1 cellular context compared by ENCODE assay signal in the genomic region with DNA sequence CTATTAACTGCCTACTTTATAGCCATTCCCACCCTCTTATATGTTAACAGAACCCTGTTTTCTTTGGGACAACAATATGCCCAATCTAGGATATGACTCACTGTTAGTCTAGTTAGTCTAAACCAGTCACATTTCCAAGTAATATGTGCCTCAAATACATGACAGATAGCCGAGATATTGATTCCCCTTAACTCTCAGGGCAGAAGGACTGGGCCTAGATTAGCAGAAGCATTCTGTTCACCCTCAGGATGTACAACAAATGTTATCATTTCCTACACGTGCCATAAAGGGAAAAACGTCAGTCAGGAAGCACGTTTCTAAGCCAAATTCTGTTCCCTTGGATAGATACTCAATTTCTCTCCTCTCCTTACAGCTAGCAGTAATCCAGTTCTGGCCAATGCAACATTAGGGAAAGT.
A peak's percentile ranks its signal among the peaks of the same experiment; 100 is the strongest.
TF ChIP-seq lines count a peak whose summit lies in the region.

No MANE protein-coding gene starts in this region.

TF ChIP-seq in K562, 482 proteins besides CTCF, POLR2A, EP300 and RAD21 (continued from another document and continues in another):
- TF ChIP-seq, protein P1, sequence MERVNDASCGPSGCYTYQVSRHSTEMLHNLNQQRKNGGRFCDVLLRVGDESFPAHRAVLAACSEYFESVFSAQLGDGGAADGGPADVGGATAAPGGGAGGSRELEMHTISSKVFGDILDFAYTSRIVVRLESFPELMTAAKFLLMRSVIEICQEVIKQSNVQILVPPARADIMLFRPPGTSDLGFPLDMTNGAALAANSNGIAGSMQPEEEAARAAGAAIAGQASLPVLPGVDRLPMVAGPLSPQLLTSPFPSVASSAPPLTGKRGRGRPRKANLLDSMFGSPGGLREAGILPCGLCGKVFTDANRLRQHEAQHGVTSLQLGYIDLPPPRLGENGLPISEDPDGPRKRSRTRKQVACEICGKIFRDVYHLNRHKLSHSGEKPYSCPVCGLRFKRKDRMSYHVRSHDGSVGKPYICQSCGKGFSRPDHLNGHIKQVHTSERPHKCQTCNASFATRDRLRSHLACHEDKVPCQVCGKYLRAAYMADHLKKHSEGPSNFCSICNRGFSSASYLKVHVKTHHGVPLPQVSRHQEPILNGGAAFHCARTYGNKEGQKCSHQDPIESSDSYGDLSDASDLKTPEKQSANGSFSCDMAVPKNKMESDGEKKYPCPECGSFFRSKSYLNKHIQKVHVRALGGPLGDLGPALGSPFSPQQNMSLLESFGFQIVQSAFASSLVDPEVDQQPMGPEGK (CRISPR knock-in tag; IDR thresholded peaks at IDR 0.05; ENCODE audit: borderline replicate concordance): no peak
- TF ChIP-seq, protein P2, sequence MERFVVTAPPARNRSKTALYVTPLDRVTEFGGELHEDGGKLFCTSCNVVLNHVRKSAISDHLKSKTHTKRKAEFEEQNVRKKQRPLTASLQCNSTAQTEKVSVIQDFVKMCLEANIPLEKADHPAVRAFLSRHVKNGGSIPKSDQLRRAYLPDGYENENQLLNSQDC (CRISPR knock-in tag; IDR thresholded peaks at IDR 0.05): no peak
- no peak for TF ChIP-seq ZNF311 (CRISPR knock-in tag; IDR thresholded peaks at IDR 0.05)
- TF ChIP-seq FIP1L1 (IDR thresholded peaks at IDR 0.05; ENCODE audit: low read depth, low read length, poor library complexity, severe bottlenecking): no peak
- TF ChIP-seq ERF (CRISPR knock-in tag; IDR thresholded peaks at IDR 0.05): no peak
- TF ChIP-seq LEF1 (IDR thresholded peaks at IDR 0.05): peak; percentile 55; the same call in 1 of the 2 replicates
- TF ChIP-seq, protein P3, sequence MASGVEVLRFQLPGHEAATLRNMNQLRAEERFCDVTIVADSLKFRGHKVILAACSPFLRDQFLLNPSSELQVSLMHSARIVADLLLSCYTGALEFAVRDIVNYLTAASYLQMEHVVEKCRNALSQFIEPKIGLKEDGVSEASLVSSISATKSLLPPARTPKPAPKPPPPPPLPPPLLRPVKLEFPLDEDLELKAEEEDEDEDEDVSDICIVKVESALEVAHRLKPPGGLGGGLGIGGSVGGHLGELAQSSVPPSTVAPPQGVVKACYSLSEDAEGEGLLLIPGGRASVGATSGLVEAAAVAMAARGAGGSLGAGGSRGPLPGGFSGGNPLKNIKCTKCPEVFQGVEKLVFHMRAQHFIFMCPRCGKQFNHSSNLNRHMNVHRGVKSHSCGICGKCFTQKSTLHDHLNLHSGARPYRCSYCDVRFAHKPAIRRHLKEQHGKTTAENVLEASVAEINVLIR (CRISPR knock-in tag; IDR thresholded peaks at IDR 0.05): 0 out of 2 replicates have a peak, but pooled peaks have one; percentile 5
- no peak for TF ChIP-seq C11orf30 (IDR thresholded peaks at IDR 0.05; ENCODE audit: low read depth)
- TF ChIP-seq CCNT2 (IDR thresholded peaks at IDR 0.05; ENCODE audit: borderline replicate concordance, extremely low read depth, insufficient read length, low read depth, low read length): no peak
- TF ChIP-seq, protein P4, sequence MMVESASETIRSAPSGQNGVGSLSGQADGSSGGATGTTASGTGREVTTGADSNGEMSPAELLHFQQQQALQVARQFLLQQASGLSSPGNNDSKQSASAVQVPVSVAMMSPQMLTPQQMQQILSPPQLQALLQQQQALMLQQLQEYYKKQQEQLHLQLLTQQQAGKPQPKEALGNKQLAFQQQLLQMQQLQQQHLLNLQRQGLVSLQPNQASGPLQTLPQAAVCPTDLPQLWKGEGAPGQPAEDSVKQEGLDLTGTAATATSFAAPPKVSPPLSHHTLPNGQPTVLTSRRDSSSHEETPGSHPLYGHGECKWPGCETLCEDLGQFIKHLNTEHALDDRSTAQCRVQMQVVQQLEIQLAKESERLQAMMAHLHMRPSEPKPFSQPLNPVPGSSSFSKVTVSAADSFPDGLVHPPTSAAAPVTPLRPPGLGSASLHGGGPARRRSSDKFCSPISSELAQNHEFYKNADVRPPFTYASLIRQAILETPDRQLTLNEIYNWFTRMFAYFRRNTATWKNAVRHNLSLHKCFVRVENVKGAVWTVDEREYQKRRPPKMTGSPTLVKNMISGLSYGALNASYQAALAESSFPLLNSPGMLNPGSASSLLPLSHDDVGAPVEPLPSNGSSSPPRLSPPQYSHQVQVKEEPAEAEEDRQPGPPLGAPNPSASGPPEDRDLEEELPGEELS (CRISPR knock-in tag; IDR thresholded peaks at IDR 0.05; ENCODE audit: borderline replicate concordance): no peak
- TF ChIP-seq, protein P5, sequence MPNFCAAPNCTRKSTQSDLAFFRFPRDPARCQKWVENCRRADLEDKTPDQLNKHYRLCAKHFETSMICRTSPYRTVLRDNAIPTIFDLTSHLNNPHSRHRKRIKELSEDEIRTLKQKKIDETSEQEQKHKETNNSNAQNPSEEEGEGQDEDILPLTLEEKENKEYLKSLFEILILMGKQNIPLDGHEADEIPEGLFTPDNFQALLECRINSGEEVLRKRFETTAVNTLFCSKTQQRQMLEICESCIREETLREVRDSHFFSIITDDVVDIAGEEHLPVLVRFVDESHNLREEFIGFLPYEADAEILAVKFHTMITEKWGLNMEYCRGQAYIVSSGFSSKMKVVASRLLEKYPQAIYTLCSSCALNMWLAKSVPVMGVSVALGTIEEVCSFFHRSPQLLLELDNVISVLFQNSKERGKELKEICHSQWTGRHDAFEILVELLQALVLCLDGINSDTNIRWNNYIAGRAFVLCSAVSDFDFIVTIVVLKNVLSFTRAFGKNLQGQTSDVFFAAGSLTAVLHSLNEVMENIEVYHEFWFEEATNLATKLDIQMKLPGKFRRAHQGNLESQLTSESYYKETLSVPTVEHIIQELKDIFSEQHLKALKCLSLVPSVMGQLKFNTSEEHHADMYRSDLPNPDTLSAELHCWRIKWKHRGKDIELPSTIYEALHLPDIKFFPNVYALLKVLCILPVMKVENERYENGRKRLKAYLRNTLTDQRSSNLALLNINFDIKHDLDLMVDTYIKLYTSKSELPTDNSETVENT (CRISPR knock-in tag; IDR thresholded peaks at IDR 0.05): no peak
- no peak for TF ChIP-seq ZKSCAN8 (CRISPR knock-in tag; IDR thresholded peaks at IDR 0.05)
- no peak for TF ChIP-seq ZC3H4 (CRISPR knock-in tag; IDR thresholded peaks at IDR 0.05; ENCODE audit: borderline replicate concordance)
- TF ChIP-seq POLR2H (tag; IDR thresholded peaks at IDR 0.05; ENCODE audit: low read depth): no peak
- TF ChIP-seq SMARCC2 (IDR thresholded peaks at IDR 0.05; ENCODE audit: low read depth): peak; percentile 49; the same call in 1 of the 2 replicates
- TF ChIP-seq XRCC3 (IDR thresholded peaks at IDR 0.05): no peak
- no peak for TF ChIP-seq ESRRB (CRISPR knock-in tag; IDR thresholded peaks at IDR 0.05; ENCODE audit: borderline replicate concordance)
- TF ChIP-seq HMG20A (CRISPR knock-in tag; conservative IDR thresholded peaks at IDR 0.05): no peak
- no peak for TF ChIP-seq RBM39 (optimal IDR thresholded peaks at IDR 0.05; ENCODE audit: low read depth, low read length)
- no peak for TF ChIP-seq FOS (IDR thresholded peaks at IDR 0.05; ENCODE audit: extremely low read depth, insufficient read length)
- TF ChIP-seq ETS2 (tag; IDR thresholded peaks at IDR 0.05; ENCODE audit: borderline replicate concordance, poor library complexity, severe bottlenecking): no peak
- TF ChIP-seq ZNF780A (CRISPR knock-in tag; IDR thresholded peaks at IDR 0.05): no peak
- no peak for TF ChIP-seq ZNF589 (CRISPR knock-in tag; IDR thresholded peaks at IDR 0.05; ENCODE audit: low read depth)
- peak; percentile 93 for TF ChIP-seq TCF3 (CRISPR knock-in tag; IDR thresholded peaks at IDR 0.05)
- peak; percentile 80 for TF ChIP-seq DPF2 (IDR thresholded peaks at IDR 0.05)
- no peak for TF ChIP-seq GABPB2 (CRISPR knock-in tag; conservative IDR thresholded peaks at IDR 0.05)
- TF ChIP-seq ZNF184 (CRISPR knock-in tag; IDR thresholded peaks at IDR 0.05): no peak
- TF ChIP-seq PCBP2 (IDR thresholded peaks at IDR 0.05; ENCODE audit: low read depth, low read length, poor library complexity, severe bottlenecking): no peak
- TF ChIP-seq ZNF133 (CRISPR knock-in tag; IDR thresholded peaks at IDR 0.05): no peak
- no peak for TF ChIP-seq CSDE1 (IDR thresholded peaks at IDR 0.05)
- TF ChIP-seq, protein P6, sequence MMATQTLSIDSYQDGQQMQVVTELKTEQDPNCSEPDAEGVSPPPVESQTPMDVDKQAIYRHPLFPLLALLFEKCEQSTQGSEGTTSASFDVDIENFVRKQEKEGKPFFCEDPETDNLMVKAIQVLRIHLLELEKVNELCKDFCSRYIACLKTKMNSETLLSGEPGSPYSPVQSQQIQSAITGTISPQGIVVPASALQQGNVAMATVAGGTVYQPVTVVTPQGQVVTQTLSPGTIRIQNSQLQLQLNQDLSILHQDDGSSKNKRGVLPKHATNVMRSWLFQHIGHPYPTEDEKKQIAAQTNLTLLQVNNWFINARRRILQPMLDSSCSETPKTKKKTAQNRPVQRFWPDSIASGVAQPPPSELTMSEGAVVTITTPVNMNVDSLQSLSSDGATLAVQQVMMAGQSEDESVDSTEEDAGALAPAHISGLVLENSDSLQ (IDR thresholded peaks at IDR 0.05): peak; percentile 24; the same call in 1 of the 2 replicates
- TF ChIP-seq MTA3 (IDR thresholded peaks at IDR 0.05; ENCODE audit: borderline replicate concordance): no peak
- no peak for TF ChIP-seq STAT5B (CRISPR knock-in tag; IDR thresholded peaks at IDR 0.05)
- peak; percentile 68 for TF ChIP-seq PML (IDR thresholded peaks at IDR 0.05; ENCODE audit: low read length)
- TF ChIP-seq SMC3 (conservative IDR thresholded peaks at IDR 0.05; ENCODE audit: insufficient read depth, low read depth, low read length): no peak
- peak; percentile 61; the same call in 1 of the 2 replicates for TF ChIP-seq CREB1 (IDR thresholded peaks at IDR 0.05)
- TF ChIP-seq CREB1 (CRISPR knock-in tag; IDR thresholded peaks at IDR 0.05): no peak
- TF ChIP-seq SMARCE1 (IDR thresholded peaks at IDR 0.05): peak; percentile 71; the same call in 1 of the 2 replicates
- no peak for TF ChIP-seq POLR3G (IDR thresholded peaks at IDR 0.05; ENCODE audit: extremely low read depth, insufficient read length, insufficient replicate concordance)
- peak; percentile 75; the same call in 1 of the 2 replicates for TF ChIP-seq GATA2 (CRISPR knock-in tag; IDR thresholded peaks at IDR 0.05)
- TF ChIP-seq, protein P7, sequence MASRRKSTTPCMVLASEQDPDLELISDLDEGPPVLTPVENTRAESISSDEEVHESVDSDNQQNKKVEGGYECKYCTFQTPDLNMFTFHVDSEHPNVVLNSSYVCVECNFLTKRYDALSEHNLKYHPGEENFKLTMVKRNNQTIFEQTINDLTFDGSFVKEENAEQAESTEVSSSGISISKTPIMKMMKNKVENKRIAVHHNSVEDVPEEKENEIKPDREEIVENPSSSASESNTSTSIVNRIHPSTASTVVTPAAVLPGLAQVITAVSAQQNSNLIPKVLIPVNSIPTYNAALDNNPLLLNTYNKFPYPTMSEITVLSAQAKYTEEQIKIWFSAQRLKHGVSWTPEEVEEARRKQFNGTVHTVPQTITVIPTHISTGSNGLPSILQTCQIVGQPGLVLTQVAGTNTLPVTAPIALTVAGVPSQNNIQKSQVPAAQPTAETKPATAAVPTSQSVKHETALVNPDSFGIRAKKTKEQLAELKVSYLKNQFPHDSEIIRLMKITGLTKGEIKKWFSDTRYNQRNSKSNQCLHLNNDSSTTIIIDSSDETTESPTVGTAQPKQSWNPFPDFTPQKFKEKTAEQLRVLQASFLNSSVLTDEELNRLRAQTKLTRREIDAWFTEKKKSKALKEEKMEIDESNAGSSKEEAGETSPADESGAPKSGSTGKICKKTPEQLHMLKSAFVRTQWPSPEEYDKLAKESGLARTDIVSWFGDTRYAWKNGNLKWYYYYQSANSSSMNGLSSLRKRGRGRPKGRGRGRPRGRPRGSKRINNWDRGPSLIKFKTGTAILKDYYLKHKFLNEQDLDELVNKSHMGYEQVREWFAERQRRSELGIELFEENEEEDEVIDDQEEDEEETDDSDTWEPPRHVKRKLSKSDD (conservative IDR thresholded peaks at IDR 0.05; ENCODE audit: low read length): no peak
- TF ChIP-seq KLF1 (tag; IDR thresholded peaks at IDR 0.05): no peak
- TF ChIP-seq MAFK (IDR thresholded peaks at IDR 0.05; ENCODE audit: low read length): no peak
- TF ChIP-seq HDAC8 (tag; IDR thresholded peaks at IDR 0.05): no peak
- no peak for TF ChIP-seq ZNF124 (CRISPR knock-in tag; IDR thresholded peaks at IDR 0.05)
- TF ChIP-seq HDAC6 (IDR thresholded peaks at IDR 0.05; ENCODE audit: low read depth, low read length): no peak
- TF ChIP-seq, protein P8, sequence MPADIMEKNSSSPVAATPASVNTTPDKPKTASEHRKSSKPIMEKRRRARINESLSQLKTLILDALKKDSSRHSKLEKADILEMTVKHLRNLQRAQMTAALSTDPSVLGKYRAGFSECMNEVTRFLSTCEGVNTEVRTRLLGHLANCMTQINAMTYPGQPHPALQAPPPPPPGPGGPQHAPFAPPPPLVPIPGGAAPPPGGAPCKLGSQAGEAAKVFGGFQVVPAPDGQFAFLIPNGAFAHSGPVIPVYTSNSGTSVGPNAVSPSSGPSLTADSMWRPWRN (IDR thresholded peaks at IDR 0.05; ENCODE audit: low read depth): no peak
- TF ChIP-seq FOXJ3 (CRISPR knock-in tag; IDR thresholded peaks at IDR 0.05): no peak
- no peak for TF ChIP-seq MXI1 (IDR thresholded peaks at IDR 0.05; ENCODE audit: low read depth, low read length)
- TF ChIP-seq NFE2L1 (tag; IDR thresholded peaks at IDR 0.05; ENCODE audit: borderline replicate concordance, low read depth): no peak
- TF ChIP-seq ZNF445 (CRISPR knock-in tag; IDR thresholded peaks at IDR 0.05; ENCODE audit: low read depth): no peak
- peak; percentile 58 for TF ChIP-seq SOX6 (IDR thresholded peaks at IDR 0.05)
- TF ChIP-seq, protein P9, sequence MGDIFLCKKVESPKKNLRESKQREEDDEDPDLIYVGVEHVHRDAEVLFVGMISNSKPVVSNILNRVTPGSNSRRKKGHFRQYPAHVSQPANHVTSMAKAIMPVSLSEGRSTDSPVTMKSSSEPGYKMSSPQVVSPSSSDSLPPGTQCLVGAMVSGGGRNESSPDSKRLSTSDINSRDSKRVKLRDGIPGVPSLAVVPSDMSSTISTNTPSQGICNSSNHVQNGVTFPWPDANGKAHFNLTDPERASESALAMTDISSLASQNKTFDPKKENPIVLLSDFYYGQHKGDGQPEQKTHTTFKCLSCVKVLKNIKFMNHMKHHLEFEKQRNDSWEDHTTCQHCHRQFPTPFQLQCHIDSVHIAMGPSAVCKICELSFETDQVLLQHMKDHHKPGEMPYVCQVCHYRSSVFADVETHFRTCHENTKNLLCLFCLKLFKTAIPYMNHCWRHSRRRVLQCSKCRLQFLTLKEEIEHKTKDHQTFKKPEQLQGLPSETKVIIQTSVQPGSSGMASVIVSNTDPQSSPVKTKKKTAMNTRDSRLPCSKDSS (IDR thresholded peaks at IDR 0.05; ENCODE audit: low read depth, partially characterized antibody): no peak
- no peak for TF ChIP-seq MED1 (CRISPR knock-in tag; IDR thresholded peaks at IDR 0.05; ENCODE audit: borderline replicate concordance)
- peak; percentile 75 for TF ChIP-seq NFIC (IDR thresholded peaks at IDR 0.05)
- TF ChIP-seq ZNF347 (CRISPR knock-in tag; IDR thresholded peaks at IDR 0.05; ENCODE audit: low read depth): no peak
- no peak for TF ChIP-seq ZNF507 (tag; conservative IDR thresholded peaks at IDR 0.05)
- TF ChIP-seq, protein P10, sequence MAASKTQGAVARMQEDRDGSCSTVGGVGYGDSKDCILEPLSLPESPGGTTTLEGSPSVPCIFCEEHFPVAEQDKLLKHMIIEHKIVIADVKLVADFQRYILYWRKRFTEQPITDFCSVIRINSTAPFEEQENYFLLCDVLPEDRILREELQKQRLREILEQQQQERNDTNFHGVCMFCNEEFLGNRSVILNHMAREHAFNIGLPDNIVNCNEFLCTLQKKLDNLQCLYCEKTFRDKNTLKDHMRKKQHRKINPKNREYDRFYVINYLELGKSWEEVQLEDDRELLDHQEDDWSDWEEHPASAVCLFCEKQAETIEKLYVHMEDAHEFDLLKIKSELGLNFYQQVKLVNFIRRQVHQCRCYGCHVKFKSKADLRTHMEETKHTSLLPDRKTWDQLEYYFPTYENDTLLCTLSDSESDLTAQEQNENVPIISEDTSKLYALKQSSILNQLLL (CRISPR knock-in tag; IDR thresholded peaks at IDR 0.05; ENCODE audit: borderline replicate concordance): no peak
- TF ChIP-seq ZNF174 (CRISPR knock-in tag; IDR thresholded peaks at IDR 0.05): no peak
